Comparison of ENCODE assay signal across 8 cellular contexts in genomic region chr5:37005946-37006540, GRCh38.
DNase-seq lines count a peak whose midpoint lies in the region; ATAC-seq and TF ChIP-seq lines count a peak whose summit lies in the region.

No MANE protein-coding gene starts in this region.

- no peak for ATAC-seq in GM21723 (IDR thresholded peaks at IDR 0.05; ENCODE audit: unreplicated experiment)
- ATAC-seq in GM19328 (IDR thresholded peaks at IDR 0.05; ENCODE audit: unreplicated experiment) = no peak
- ATAC-seq in HG02981 (IDR thresholded peaks at IDR 0.05; ENCODE audit: unreplicated experiment) = no peak

- DNase-seq in AML-193 (lab: John Stamatoyannopoulos, UW) (peak; percentile 31 to 51), GM13977 (ENCODE audit: low spot score) (peak; percentile 18), OCI-M1 (lab: John Stamatoyannopoulos, UW) (peak; percentile 58), erythroblast (lab: John Stamatoyannopoulos, UW) (peak; percentile 30 to 49), putamen (ENCODE audit: low spot score) (peak; percentile 14)

- in situ Hi-C loops in GM13977 (cut with MboI; ENCODE audit: low pct_unique_long_range_greater_than_20kb, low sequenced_read_pairs, unreplicated experiment) = loop anchor here (10.0 kb wide), 1 partner anchor 261 kb away; no protein-coding TSS in a partner anchor

- TF ChIP-seq POLR2A in erythroblast (IDR thresholded peaks at IDR 0.05; ENCODE audit: low read length) = no peak

- TF ChIP-seq CTCF in GM13977 (IDR thresholded peaks at IDR 0.05; ENCODE audit: extremely low read depth, insufficient read depth, missing control alignments) = peak; percentile 47
